ENCODE assay signal across 14 cellular contexts in the genomic region with DNA sequence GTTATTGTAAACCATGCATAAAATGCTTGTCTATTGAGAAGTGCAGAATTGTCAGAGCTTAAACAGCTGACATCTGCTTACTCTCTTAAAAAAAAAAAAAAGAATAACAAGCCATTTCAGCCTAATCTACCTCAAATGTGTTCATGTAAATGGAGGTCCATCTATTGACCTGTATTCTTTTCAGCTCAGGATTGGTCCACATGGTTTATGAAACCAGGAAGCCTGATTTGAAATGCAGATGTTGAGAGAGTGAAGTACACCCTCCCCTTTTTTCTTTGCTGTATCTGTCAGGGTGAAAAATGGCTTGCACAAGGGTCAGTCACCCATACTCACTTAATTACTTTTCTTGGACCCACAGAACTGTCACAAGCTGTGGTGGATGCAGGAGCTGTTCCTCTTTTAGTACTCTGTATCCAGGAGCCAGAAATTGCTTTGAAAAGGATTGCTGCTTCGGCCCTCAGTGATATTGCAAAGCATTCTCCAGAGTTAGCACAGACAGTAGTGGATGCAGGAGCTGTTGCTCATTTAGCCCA. TPM values are rescaled to one million over a fixed set of nuclear protein-coding genes. Genes with fewer than 3 reads are reported as not detected.
"Had no signal": no experiment of that assay in that cellular context is flagged by ENCODE, and none has a peak within 500 bp of the region (broad histone marks: within the 10 kb centered on the region; RNA-seq: fewer than 3 reads in every experiment).

No MANE protein-coding gene starts in this region.

- H3K36me3 ChIP-seq: gastrocnemius medialis, neutrophil, right atrium auricular region, thyroid gland, uterus had no signal

- H3K4me3 ChIP-seq: gastrocnemius medialis, right atrium auricular region, thyroid gland, uterus had no signal

- H3K4me1 ChIP-seq: gastrocnemius medialis, right atrium auricular region, thyroid gland, uterus had no signal

- DNase-seq: activated CD4-positive, alpha-beta T cell treated with anti-CD3 and anti-CD28 coated beads, Interleukin-2, amount 50 U/mL, for 4 hours; activated naive CD4-positive, alpha-beta T cell treated with anti-CD3 and anti-CD28 coated beads, Interleukin-2, amount 50 U/mL, for 16 hours; activated T-cell treated with anti-CD3 and anti-CD28 coated beads, Interleukin-2, amount 50 U/mL, for 1 hour; effector memory CD8-positive, alpha-beta T cell; gastrocnemius medialis; kidney; small intestine; thyroid gland; uterus had no signal

- H3K27ac ChIP-seq: epithelial cell of prostate, gastrocnemius medialis, neutrophil, right atrium auricular region, thyroid gland, uterus had no signal

- H3K9me3 ChIP-seq: gastrocnemius medialis, neutrophil, right atrium auricular region, thyroid gland, uterus had no signal

- ATAC-seq: activated CD4-positive, CD25-positive, alpha-beta regulatory T cell treated with anti-CD3 and anti-CD28 coated beads, Interleukin-2, amount 50 U/mL, for 24 hours; effector memory CD8-positive, alpha-beta T cell; gastrocnemius medialis had no signal

- H3K27me3 ChIP-seq: gastrocnemius medialis, neutrophil, right atrium auricular region, thyroid gland, uterus had no signal

RNA-seq across cellular contexts. Expression of gene SPAG6, which starts 41.2 kb away (rescaled TPM):
- total RNA-seq: right atrium auricular region had no signal
- polyA plus RNA-seq: liver had no signal
